In genomic region chr11:18394928-18395734, GRCh38 we compare ENCODE assay signal across 8 cellular contexts. TPM values are rescaled to one million over a fixed set of nuclear protein-coding genes. Genes with fewer than 3 reads are reported as not detected.
A peak's percentile ranks its signal among the peaks of the same experiment; 100 is the strongest.
DNase-seq lines count a peak whose midpoint lies in the region; ATAC-seq and TF ChIP-seq lines count a peak whose summit lies in the region.

No MANE protein-coding gene starts in this region.

- peak; percentile 32 for DNase-seq in M059J (ENCODE audit: low read depth)
- peak; percentile 25 for DNase-seq in activated T-cell treated with anti-CD3 and anti-CD28 coated beads, Interleukin-2, amount 50 U/mL, for 4 hours
- peak; percentile 20 for DNase-seq in fibroblast of pulmonary artery (ENCODE audit: low read depth)
- DNase-seq in nephron progenitor cell, result no peak

- H3K27ac ChIP-seq in C4-2B, result peak overlapping the region; percentile 93

- no peak for TF ChIP-seq CTCF in C4-2B (conservative IDR thresholded peaks at IDR 0.05)
- no peak for TF ChIP-seq CTCF in fibroblast of pulmonary artery (IDR thresholded peaks at IDR 0.05; ENCODE audit: low read length, missing control alignments)
- TF ChIP-seq CTCF in nephron progenitor cell (IDR thresholded peaks at IDR 0.05), result no peak

- H3K36me3 Mint-ChIP-seq in activated T-cell treated with anti-CD3 and anti-CD28 coated beads, Interleukin-2, amount 50 U/mL, for 4 hours (ENCODE audit: insufficient read depth), result peaks cover 38% of the 10 kb centered on the region
- peaks cover 34% of the 10 kb centered on the region for H3K36me3 Mint-ChIP-seq in nephron progenitor cell (ENCODE audit: low read depth)

- H3K9me3 Mint-ChIP-seq in activated T-cell treated with anti-CD3 and anti-CD28 coated beads, Interleukin-2, amount 50 U/mL, for 4 hours, result no peaks in the 10 kb centered on the region
- H3K9me3 Mint-ChIP-seq in nephron progenitor cell, result no peaks in the 10 kb centered on the region

- H3K27ac Mint-ChIP-seq in nephron progenitor cell, result peak overlapping the region; percentile 98

- H3K4me3 Mint-ChIP-seq in activated T-cell treated with anti-CD3 and anti-CD28 coated beads, Interleukin-2, amount 50 U/mL, for 4 hours, result peak overlapping the region; percentile 99
- H3K4me3 Mint-ChIP-seq in nephron progenitor cell, result peak overlapping the region; percentile 99

- H3K27me3 Mint-ChIP-seq in activated T-cell treated with anti-CD3 and anti-CD28 coated beads, Interleukin-2, amount 50 U/mL, for 4 hours (ENCODE audit: low read depth), result no peaks in the 10 kb centered on the region
- peaks cover 5% of the 10 kb centered on the region for H3K27me3 Mint-ChIP-seq in nephron progenitor cell (ENCODE audit: low read depth, poor library complexity)

- ATAC-seq in activated T-cell treated with anti-CD3 and anti-CD28 coated beads, Interleukin-2, amount 50 U/mL, for 4 hours, result no peak
- ATAC-seq in GM18502 (IDR thresholded peaks at IDR 0.05; ENCODE audit: poor library complexity, unreplicated experiment), result no peak
- ATAC-seq in GM21360 (IDR thresholded peaks at IDR 0.05; ENCODE audit: unreplicated experiment), result no peak
- ATAC-seq in GM19324 (IDR thresholded peaks at IDR 0.05; ENCODE audit: low FRiP score, unreplicated experiment), result no peak

- H3K4me3 ChIP-seq in fibroblast of pulmonary artery (replicated peaks; ENCODE audit: low read depth, low read length), result peak overlapping the region; percentile 84

- peaks cover 44% of the 10 kb centered on the region for H3K4me1 Mint-ChIP-seq in activated T-cell treated with anti-CD3 and anti-CD28 coated beads, Interleukin-2, amount 50 U/mL, for 4 hours (ENCODE audit: low read depth)
- peaks cover 39% of the 10 kb centered on the region for H3K4me1 Mint-ChIP-seq in nephron progenitor cell

RNA-seq across cellular contexts. Expression of gene LDHA, which starts 0.8 kb away (rescaled TPM):
- total RNA-seq in M059J (2014; rRNA removed; shearing (Covaris generic)), result 1,651 and 2,272 TPM in 2 replicates
- 1,000 to 10,000 TPM; 1,291 to 1,542 (median 1,369) TPM for total RNA-seq in activated T-cell treated with anti-CD3 and anti-CD28 coated beads, Interleukin-2, amount 50 U/mL, for 4 hours

RNA-seq across cellular contexts. Expression of gene LDHC, which starts 17.0 kb away (rescaled TPM):
- not detected in 2 replicates for total RNA-seq in M059J (2014; rRNA removed; shearing (Covaris generic))
- 1 to 10 TPM in 1 of 3 donors, not detected in 2; 1.8 TPM for total RNA-seq in activated T-cell treated with anti-CD3 and anti-CD28 coated beads, Interleukin-2, amount 50 U/mL, for 4 hours
